ENCODE assay signal across 8 cellular contexts in genomic region chr1:19483261-19483660, GRCh38. TPM values are rescaled to one million over a fixed set of nuclear protein-coding genes. Genes with fewer than 3 reads are reported as not detected.
DNase-seq lines count a peak whose midpoint lies in the region; ATAC-seq and TF ChIP-seq lines count a peak whose summit lies in the region.

No MANE protein-coding gene starts in this region.

- H3K18ac ChIP-seq in neuronal stem cell (ENCODE audit: low read length), result no peak overlapping the region

- H3K4me1 ChIP-seq in gastrocnemius medialis (peaks cover 75 to 80% of the 10 kb centered on the region in 2 donors), neuronal stem cell (ENCODE audit: control insufficient read depth in 2 of 2, insufficient read depth in 1 of 2, low read depth in 1 of 2, low read length in 2 of 2) (peaks cover 21 to 28% of the 10 kb centered on the region in 2 donors)

- TF ChIP-seq POLR2A in gastrocnemius medialis (IDR thresholded peaks at IDR 0.05), result no peak

- no CpG with 5 or more reads among the region's 3 CpGs for WGBS in neuronal stem cell (ENCODE audit: extremely low coverage in 2 of 2, insufficient read length in 2 of 2, insufficient replicate concordance in 1 of 2), 2 donors

- H2BK5ac ChIP-seq in neuronal stem cell (ENCODE audit: low read length), result no peak overlapping the region

- no peak for TF ChIP-seq CTCF in GM10266 (IDR thresholded peaks at IDR 0.05; ENCODE audit: control insufficient read depth, insufficient read depth, low read depth, missing control alignments)
- no peak for TF ChIP-seq CTCF in epithelial cell of esophagus (IDR thresholded peaks at IDR 0.05; ENCODE audit: insufficient read depth, low read depth, low read length, missing control alignments)
- no peak for TF ChIP-seq CTCF in gastrocnemius medialis (IDR thresholded peaks at IDR 0.05 in 4 of 5, conservative IDR thresholded peaks at IDR 0.05 in 1 of 5)

- peak overlapping the region; percentile 87 to 99 (median 96) for H3K27ac ChIP-seq in gastrocnemius medialis
- no peak overlapping the region for H3K27ac ChIP-seq in neuronal stem cell (replicated peaks; ENCODE audit: low read length)

- H3K4me3 ChIP-seq in epithelial cell of esophagus (ENCODE audit: low read length), result peak overlapping the region; percentile 91
- peak overlapping the region; percentile 4 to 98 (median 85) for H3K4me3 ChIP-seq in gastrocnemius medialis
- peak overlapping the region in 1 of 2 donors; percentile 100 for H3K4me3 ChIP-seq in neuronal stem cell (ENCODE audit: low read length in 2 of 2)

- no peak overlapping the region for H3K4me2 ChIP-seq in neuronal stem cell (ENCODE audit: insufficient read depth, low read length, poor library complexity, severe bottlenecking)

- no peak overlapping the region for H2BK12ac ChIP-seq in neuronal stem cell (ENCODE audit: low read length)

- ATAC-seq in gastrocnemius medialis (no peak), GM18868 (IDR thresholded peaks at IDR 0.05; ENCODE audit: unreplicated experiment) (no peak)

- no peaks in the 10 kb centered on the region for H3K27me3 ChIP-seq in gastrocnemius medialis
- H3K27me3 ChIP-seq in neuronal stem cell (ENCODE audit: control insufficient read depth in 3 of 3, insufficient read depth in 3 of 3, low read depth in 1 of 3, low read length in 3 of 3), result no peaks in the 10 kb centered on the region

- intact Hi-C loops in gastrocnemius medialis (cut with DNase I; ENCODE audit: low total_unique reads), result loop anchor here (2.0 kb wide), 1 partner anchor 170 kb away; the partner anchor contains the start of genes AKR7A2 and SLC66A1
- intact Hi-C loops in posterior cingulate gyrus (cut with DNase I), result loop anchor here (10.0 kb wide), 1 partner anchor 168 kb away; the partner anchor contains the start of genes AKR7A2 and SLC66A1

- H3K9me3 ChIP-seq in gastrocnemius medialis (no peaks in the 10 kb centered on the region), neuronal stem cell (replicated peaks in 1 of 2; ENCODE audit: control insufficient read depth in 2 of 2, insufficient read depth in 1 of 2, low read depth in 1 of 2, low read length in 2 of 2) (no peaks in the 10 kb centered on the region)

- peak; percentile 42 for DNase-seq in GM10266 (ENCODE audit: extremely low spot score)
- DNase-seq in RKO (ENCODE audit: low spot score), result peak; percentile 20
- no peak for DNase-seq in epithelial cell of esophagus (ENCODE audit: low read depth)
- DNase-seq in gastrocnemius medialis, result no peak
- no peak for DNase-seq in neuronal stem cell (ENCODE audit: low spot score)
- DNase-seq in posterior cingulate gyrus, result no peak
- no peak for DNase-seq in NCI-H2029 (lab: John Stamatoyannopoulos, UW)

- H3K4ac ChIP-seq in neuronal stem cell (ENCODE audit: low read length), result no peak overlapping the region

- no peak overlapping the region for H4K91ac ChIP-seq in neuronal stem cell (ENCODE audit: low read depth, low read length, poor library complexity)

- no peak overlapping the region for H2BK15ac ChIP-seq in neuronal stem cell (ENCODE audit: low read length)

- H2AFZ ChIP-seq in neuronal stem cell (ENCODE audit: low read length), result no peak overlapping the region

- in situ Hi-C loops in gastrocnemius medialis (cut with MboI; ENCODE audit: low sequenced_read_pairs in 4 of 4), result loop anchor here in 3 of 4 donors (10.0 to 25.0 kb wide), 4 partner anchors 96 to 172 kb away; a partner anchor contains a TSS

- H4K8ac ChIP-seq in neuronal stem cell (ENCODE audit: low read depth, low read length), result no peak overlapping the region

- H3K36me3 ChIP-seq in gastrocnemius medialis, result no peaks in the 10 kb centered on the region
- H3K36me3 ChIP-seq in neuronal stem cell (replicated peaks in 1 of 2; ENCODE audit: control insufficient read depth in 2 of 2, insufficient read depth in 2 of 2, low read length in 2 of 2), result peaks cover 2 to 41% of the 10 kb centered on the region in 2 donors

- no peak overlapping the region for H2BK120ac ChIP-seq in neuronal stem cell (ENCODE audit: low read depth, low read length)

- H3K23ac ChIP-seq in neuronal stem cell (ENCODE audit: low read depth, low read length, poor library complexity), result no peak overlapping the region

- H3K9ac ChIP-seq in neuronal stem cell (ENCODE audit: low read depth, low read length, poor library complexity), result no peak overlapping the region

- H2AK5ac ChIP-seq in neuronal stem cell (ENCODE audit: low read depth, low read length), result no peak overlapping the region

- H3K79me1 ChIP-seq in neuronal stem cell (ENCODE audit: low read depth, low read length), result peaks cover 18% of the 10 kb centered on the region

- no peak overlapping the region for H3K14ac ChIP-seq in neuronal stem cell (ENCODE audit: low read length)

RNA-seq across cellular contexts. Expression of gene CAPZB, which starts 2.1 kb away (rescaled TPM):
- total RNA-seq in gastrocnemius medialis, result 10 to 100 TPM; 48.6 to 93.8 (median 74.9) TPM
- polyA plus RNA-seq in neuronal stem cell (2013, experiment 1 of 2), result 295 TPM
- 299 TPM for polyA plus RNA-seq in neuronal stem cell (2013, experiment 2 of 2)

Comparison
In these comparisons a context has a peak if more than half of its experiments do, and no peak if none do; other contexts are left out.
1. DNase-seq: peak in GM10266 (single experiment) and RKO (single experiment); none in epithelial cell of esophagus (single experiment), gastrocnemius medialis (0 of 2), neuronal stem cell (single experiment), posterior cingulate gyrus (0 of 10) and NCI-H2029 (single experiment).